Comparison of ENCODE assay signal across 16 cellular contexts in genomic region chr1:55559802-55560201, GRCh38.
DNase-seq lines count a peak whose midpoint lies in the region; ATAC-seq and TF ChIP-seq lines count a peak whose summit lies in the region.
"Had no signal": no experiment of that assay in that cellular context is flagged by ENCODE, and none has a peak within 500 bp of the region (broad histone marks: within the 10 kb centered on the region; RNA-seq: fewer than 3 reads in every experiment).

No MANE protein-coding gene starts in this region.

- no peak for TF ChIP-seq RAD21 in IMR-90 (IDR thresholded peaks at IDR 0.05; ENCODE audit: low read length)

- H2BK15ac ChIP-seq in IMR-90 (ENCODE audit: low read depth, low read length): no peak overlapping the region

- CTCF ChIA-PET in IMR-90 (lab: Yijun Ruan, JAX): no interaction called here

- no peak overlapping the region for H2AK5ac ChIP-seq in IMR-90 (ENCODE audit: low read depth, low read length)

- H3K23ac ChIP-seq in IMR-90 (ENCODE audit: low read depth, low read length): no peak overlapping the region

- no peak overlapping the region for H3K9ac ChIP-seq in IMR-90 (ENCODE audit: low read depth, low read length)

- dilution Hi-C loops in IMR-90 (cut with HindIII; ENCODE audit: low sequenced_read_pairs, unreplicated experiment): no loop called here

- no peak overlapping the region for H2BK5ac ChIP-seq in IMR-90 (ENCODE audit: low read depth, low read length, poor library complexity, severe bottlenecking)

- no peaks in the 10 kb centered on the region for H3K79me2 ChIP-seq in osteoblast (ENCODE audit: insufficient read depth, low read length)

- no peak overlapping the region for H2AK9ac ChIP-seq in IMR-90 (replicated peaks; ENCODE audit: low read depth, low read length, poor library complexity)

- H2AFZ ChIP-seq in IMR-90 (replicated peaks; ENCODE audit: low read length, poor library complexity) (peak overlapping the region; percentile 64), osteoblast (ENCODE audit: low read length) (peak overlapping the region; percentile 44)

- H2BK120ac ChIP-seq in IMR-90 (ENCODE audit: low read depth, low read length): 0 out of 2 replicates have a peak overlapping the region, but pooled peaks have one; percentile 14

- POLR2A ChIA-PET in IMR-90 (lab: Charles Lee; ENCODE audit: unreplicated experiment): no interaction called here

- ATAC-seq in IMR-90 (ENCODE audit: low read depth): peak; percentile 35; the same call in 1 of the 2 replicates
- ATAC-seq in GM19035 (IDR thresholded peaks at IDR 0.05; ENCODE audit: unreplicated experiment): no peak
- no peak for ATAC-seq in GM21515 (IDR thresholded peaks at IDR 0.05; ENCODE audit: unreplicated experiment)

- H3K27ac ChIP-seq in IMR-90 (ENCODE audit: insufficient read depth, low read length): peak overlapping the region; percentile 70; the same call in 1 of the 2 replicates
- no peak overlapping the region for H3K27ac ChIP-seq in osteoblast (ENCODE audit: low read depth, low read length)
- H3K27ac ChIP-seq: Peyer's patch, SJSA1 had no signal

- H3K27me3 ChIP-seq in IMR-90 (ENCODE audit: control insufficient read depth, insufficient read depth, low read length) (no peaks in the 10 kb centered on the region), osteoblast (ENCODE audit: insufficient read depth, low read length) (no peaks in the 10 kb centered on the region)
- H3K27me3 ChIP-seq: BE2C, Peyer's patch, SJSA1 had no signal

- H3K4me1 ChIP-seq in IMR-90 (ENCODE audit: control insufficient read depth, insufficient read depth, low read length): peaks cover 5% of the 10 kb centered on the region
- H3K4me1 ChIP-seq in osteoblast (ENCODE audit: insufficient read depth, low read length): peaks cover 11% of the 10 kb centered on the region
- H3K4me1 ChIP-seq: BE2C, Caco-2, Peyer's patch, SJSA1 had no signal

- H3K4me2 ChIP-seq in IMR-90 (ENCODE audit: low read depth, low read length): no peak overlapping the region
- H3K4me2 ChIP-seq in osteoblast (ENCODE audit: insufficient read depth, low read length): no peak overlapping the region

- H3K9me3 ChIP-seq in IMR-90 (ENCODE audit: control insufficient read depth, insufficient read depth, low read length) (no peaks in the 10 kb centered on the region), osteoblast (ENCODE audit: low read depth, low read length) (no peaks in the 10 kb centered on the region)
- H3K9me3 ChIP-seq: BE2C, Caco-2, Peyer's patch, SJSA1 had no signal

- BruUV-seq in IMR-90 (replicated peaks; lab: Mats Ljungman, UMichigan): no TSS peak

- DNase-seq in IMR-90 (no peak), fibroblast of the aortic adventitia (ENCODE audit: low read depth) (peak; percentile 47), osteoblast (ENCODE audit: insufficient read length, low spot score, missing footprints) (no peak), dedifferentiated amniotic fluid mesenchymal stem cell (ENCODE audit: extremely low spot score) (no peak), cerebellar cortex (ENCODE audit: low spot score) (no peak)
- DNase-seq: BE2C; Caco-2; CD4-positive, CD25-positive, alpha-beta regulatory T cell; GDM1; NCI-H1048; NCI-H1436; NCI-H1930; Peyer's patch had no signal

- H3K9me1 ChIP-seq in IMR-90 (ENCODE audit: insufficient read depth, low read length): 0 out of 2 replicates have a peak, but pooled peaks cover 2% of the 10 kb centered on the region

- no peak for TF ChIP-seq POLR2A in IMR-90 (IDR thresholded peaks at IDR 0.05; ENCODE audit: low read depth, low read length)

- no peak overlapping the region; a peak in 1 of 4 replicates for H4K8ac ChIP-seq in IMR-90 (ENCODE audit: low read depth in 2 of 2, low read length in 2 of 2)

- H3K4ac ChIP-seq in IMR-90 (ENCODE audit: low read depth, low read length): 0 out of 2 replicates have a peak overlapping the region, but pooled peaks have one; percentile 48

- H3K79me1 ChIP-seq in IMR-90 (ENCODE audit: low read depth in 1 of 2, low read length in 2 of 2): no peaks in the 10 kb centered on the region

- in situ Hi-C loops in IMR-90 (cut with MboI; ENCODE audit: low sequenced_read_pairs): no loop called here

- 0 out of 2 replicates have a peak overlapping the region, but pooled peaks have one; percentile 17 for H2BK20ac ChIP-seq in IMR-90 (ENCODE audit: low read depth, low read length)

- H4K5ac ChIP-seq in IMR-90 (ENCODE audit: low read depth, low read length): peak overlapping the region; percentile 89

- H4K20me1 ChIP-seq in IMR-90 (ENCODE audit: insufficient read depth, low read length) (no peaks in the 10 kb centered on the region), osteoblast (ENCODE audit: insufficient read depth, low read length) (no peaks in the 10 kb centered on the region)

- no peak overlapping the region for H4K91ac ChIP-seq in IMR-90 (ENCODE audit: insufficient read depth, low read depth, low read length)

- no peak overlapping the region for H3K56ac ChIP-seq in IMR-90 (ENCODE audit: extremely low read depth, insufficient read depth, low read length)

- 78% methylated on average over 3 of the region's 6 CpGs; no CpG with 5 or more reads in 1 of the 2 experiments for WGBS in IMR-90 (ENCODE audit: extremely low coverage in 2 of 2, insufficient read length in 1 of 2), 2 experiments

- TF ChIP-seq CTCF in IMR-90 (conservative IDR thresholded peaks at IDR 0.05; ENCODE audit: low read depth, low read length) (no peak), fibroblast of the aortic adventitia (IDR thresholded peaks at IDR 0.05; ENCODE audit: insufficient read depth, low read length) (no peak), osteoblast (IDR thresholded peaks at IDR 0.05; ENCODE audit: extremely low read depth, low read depth, low read length) (no peak)

- H3K4me3 ChIP-seq in IMR-90 (ENCODE audit: insufficient read depth, low read depth, low read length): no peak overlapping the region
- no peak overlapping the region for H3K4me3 ChIP-seq in fibroblast of the aortic adventitia (ENCODE audit: low read depth, low read length)
- H3K4me3 ChIP-seq in osteoblast (ENCODE audit: insufficient read depth, low read length): no peak overlapping the region
- H3K4me3 ChIP-seq: Peyer's patch, SJSA1 had no signal

- intact Hi-C loops in IMR-90 (cut with micrococcal nuclease): no loop called here

- peak overlapping the region; percentile 90; the same call in 1 of the 2 replicates for H3K18ac ChIP-seq in IMR-90 (ENCODE audit: low read depth, low read length)

- H3K36me3 ChIP-seq in IMR-90 (ENCODE audit: control insufficient read depth, insufficient read depth, low read length) (no peaks in the 10 kb centered on the region), osteoblast (ENCODE audit: insufficient read depth, low read length) (no peaks in the 10 kb centered on the region)
- H3K36me3 ChIP-seq: BE2C, Peyer's patch, SJSA1 had no signal

- peak overlapping the region; percentile 25; the same call in 1 of the 2 replicates for H3K14ac ChIP-seq in IMR-90 (replicated peaks; ENCODE audit: low read depth, low read length)

TF ChIP-seq in IMR-90, 13 proteins besides CTCF, POLR2A, EP300 and RAD21:
- TF ChIP-seq NFE2L2 (IDR thresholded peaks at IDR 0.05; ENCODE audit: low read depth, low read length) (no peak), MXI1 (IDR thresholded peaks at IDR 0.05; ENCODE audit: borderline replicate concordance, low read depth, low read length) (no peak), SMC3 (IDR thresholded peaks at IDR 0.05; ENCODE audit: low read depth, low read length) (no peak), CHD1 (IDR thresholded peaks at IDR 0.05; ENCODE audit: low read depth, low read length) (no peak), CEBPB (IDR thresholded peaks at IDR 0.05; ENCODE audit: low read depth, low read length) (no peak), ELK1 (IDR thresholded peaks at IDR 0.05; ENCODE audit: borderline replicate concordance, low read depth, low read length) (no peak), FOS (IDR thresholded peaks at IDR 0.05; ENCODE audit: low read depth, low read length) (no peak), MAZ (IDR thresholded peaks at IDR 0.05; ENCODE audit: borderline replicate concordance, low read depth, low read length) (no peak), MAFK (IDR thresholded peaks at IDR 0.05; ENCODE audit: low read depth, low read length) (no peak), RFX5 (IDR thresholded peaks at IDR 0.05; ENCODE audit: low read depth, low read length) (no peak), BHLHE40 (IDR thresholded peaks at IDR 0.05; ENCODE audit: low read depth, low read length) (no peak), RCOR1 (IDR thresholded peaks at IDR 0.05; ENCODE audit: insufficient replicate concordance, low read length) (no peak)
- TF ChIP-seq, protein P1, sequence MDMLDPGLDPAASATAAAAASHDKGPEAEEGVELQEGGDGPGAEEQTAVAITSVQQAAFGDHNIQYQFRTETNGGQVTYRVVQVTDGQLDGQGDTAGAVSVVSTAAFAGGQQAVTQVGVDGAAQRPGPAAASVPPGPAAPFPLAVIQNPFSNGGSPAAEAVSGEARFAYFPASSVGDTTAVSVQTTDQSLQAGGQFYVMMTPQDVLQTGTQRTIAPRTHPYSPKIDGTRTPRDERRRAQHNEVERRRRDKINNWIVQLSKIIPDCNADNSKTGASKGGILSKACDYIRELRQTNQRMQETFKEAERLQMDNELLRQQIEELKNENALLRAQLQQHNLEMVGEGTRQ (IDR thresholded peaks at IDR 0.05; ENCODE audit: low read depth, low read length): no peak
